16 cellular contexts compared by ENCODE assay signal in the genomic region with DNA sequence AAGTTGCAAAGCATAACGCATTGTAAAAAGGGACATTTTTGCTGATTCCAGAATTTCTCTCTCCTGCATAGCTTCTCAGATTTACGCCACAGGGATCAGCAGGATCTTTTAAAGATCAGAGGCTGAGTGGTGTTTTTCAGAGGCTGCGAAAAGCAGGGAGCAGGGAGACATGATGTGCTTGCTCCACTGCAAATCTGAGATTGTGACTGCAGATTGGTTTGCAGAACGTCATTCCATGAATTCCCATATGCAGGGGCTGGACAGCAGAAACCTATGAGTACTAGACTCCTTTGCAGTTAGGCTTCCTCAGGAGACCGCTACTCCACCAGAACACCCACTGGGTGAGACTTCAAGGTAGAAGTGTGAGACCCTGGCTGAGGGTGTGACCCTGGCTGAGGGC.
"Had no signal": no experiment of that assay in that cellular context is flagged by ENCODE, and none has a peak within 500 bp of the region (broad histone marks: within the 10 kb centered on the region; RNA-seq: fewer than 3 reads in every experiment).

No MANE protein-coding gene starts in this region.

- H3K4me3 Mint-ChIP-seq: activated CD4-positive, alpha-beta T cell treated with anti-CD3 and anti-CD28 coated beads, Interleukin-2, amount 10 ng/mL, durations not matched to agents 7 days and 5 days; stimulated activated effector memory CD8-positive, alpha-beta T cell treated with anti-CD3 and anti-CD28 coated beads, Interleukin-12 subunit alpha, Interleukin-12 subunit beta, amount 100 ng/mL, for 72 hours had no signal

- H3K27ac ChIP-seq: neutrophil, thyroid gland had no signal

- H3K9me3 ChIP-seq: neutrophil, thyroid gland had no signal

- H3K36me3 ChIP-seq: neutrophil, thyroid gland had no signal

- FAIRE-seq: bronchial epithelial cell, colon, urothelium cell line had no signal

- H3K27ac Mint-ChIP-seq: activated CD4-positive, alpha-beta T cell treated with anti-CD3 and anti-CD28 coated beads, Interleukin-2, amount 10 ng/mL, durations not matched to agents 7 days and 5 days; stimulated activated effector memory CD8-positive, alpha-beta T cell treated with anti-CD3 and anti-CD28 coated beads, Interleukin-12 subunit alpha, Interleukin-12 subunit beta, amount 100 ng/mL, for 72 hours had no signal

- ATAC-seq: esophagus mucosa; left lobe of liver; stimulated activated effector memory CD8-positive, alpha-beta T cell treated with anti-CD3 and anti-CD28 coated beads, Interleukin-12 subunit alpha, Interleukin-12 subunit beta, amount 100 ng/mL, for 72 hours had no signal

- DNase-seq: activated CD4-positive, alpha-beta T cell treated with anti-CD3 and anti-CD28 coated beads, Interleukin-2, amount 10 ng/mL, durations not matched to agents 7 days and 5 days; activated CD8-positive, alpha-beta memory T cell treated with anti-CD3 and anti-CD28 coated beads for 24 hours; activated naive CD4-positive, alpha-beta T cell; aorta; hippocampal formation; naive B cell; stimulated activated CD4-positive, alpha-beta T cell treated with anti-CD3 and anti-CD28 coated beads, Interleukin-12 subunit alpha, Interleukin-12 subunit beta, amount 100 ng/mL, for 4 hours; stimulated activated CD4-positive, alpha-beta T cell treated with anti-CD3 and anti-CD28 coated beads, Interleukin-2, amount 100 ng/mL, for 24 hours; thyroid gland had no signal

- H3K4me3 ChIP-seq: thyroid gland had no signal

- H3K4me1 Mint-ChIP-seq: stimulated activated effector memory CD8-positive, alpha-beta T cell treated with anti-CD3 and anti-CD28 coated beads, Interleukin-12 subunit alpha, Interleukin-12 subunit beta, amount 100 ng/mL, for 72 hours had no signal

- H3K27me3 ChIP-seq: thyroid gland had no signal

- H3K36me3 Mint-ChIP-seq: naive B cell; stimulated activated effector memory CD8-positive, alpha-beta T cell treated with anti-CD3 and anti-CD28 coated beads, Interleukin-12 subunit alpha, Interleukin-12 subunit beta, amount 100 ng/mL, for 72 hours had no signal

- H3K9me3 Mint-ChIP-seq: activated CD4-positive, alpha-beta T cell treated with anti-CD3 and anti-CD28 coated beads, Interleukin-2, amount 10 ng/mL, durations not matched to agents 7 days and 5 days; naive B cell; stimulated activated effector memory CD8-positive, alpha-beta T cell treated with anti-CD3 and anti-CD28 coated beads, Interleukin-12 subunit alpha, Interleukin-12 subunit beta, amount 100 ng/mL, for 72 hours had no signal
